1 cellular context compared by ENCODE assay signal in the genomic region with DNA sequence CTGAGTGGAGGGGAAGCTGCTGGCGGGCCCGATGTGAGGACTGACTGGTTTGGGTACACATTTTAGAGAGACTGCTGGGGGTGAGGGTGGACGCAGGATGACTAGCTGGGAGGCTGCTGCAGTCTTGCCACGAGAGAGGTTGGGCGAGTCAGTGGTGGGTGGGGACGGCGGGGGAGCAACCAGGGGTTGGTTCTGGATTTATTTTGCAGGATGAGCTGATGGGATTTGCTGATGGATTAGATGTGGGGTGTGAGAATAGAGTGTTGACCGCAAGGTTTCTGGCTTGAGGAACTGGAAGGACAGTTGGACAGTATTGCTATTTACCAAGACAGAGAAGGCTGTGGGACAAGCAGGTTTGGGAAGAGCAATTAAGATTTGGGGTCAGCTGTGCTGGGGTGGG.
TF ChIP-seq lines count a peak whose summit lies in the region.

No MANE protein-coding gene starts in this region.

TF ChIP-seq in HCT116, 20 proteins besides CTCF, POLR2A, EP300 and RAD21 (continued from another document):
- TF ChIP-seq, protein P1, sequence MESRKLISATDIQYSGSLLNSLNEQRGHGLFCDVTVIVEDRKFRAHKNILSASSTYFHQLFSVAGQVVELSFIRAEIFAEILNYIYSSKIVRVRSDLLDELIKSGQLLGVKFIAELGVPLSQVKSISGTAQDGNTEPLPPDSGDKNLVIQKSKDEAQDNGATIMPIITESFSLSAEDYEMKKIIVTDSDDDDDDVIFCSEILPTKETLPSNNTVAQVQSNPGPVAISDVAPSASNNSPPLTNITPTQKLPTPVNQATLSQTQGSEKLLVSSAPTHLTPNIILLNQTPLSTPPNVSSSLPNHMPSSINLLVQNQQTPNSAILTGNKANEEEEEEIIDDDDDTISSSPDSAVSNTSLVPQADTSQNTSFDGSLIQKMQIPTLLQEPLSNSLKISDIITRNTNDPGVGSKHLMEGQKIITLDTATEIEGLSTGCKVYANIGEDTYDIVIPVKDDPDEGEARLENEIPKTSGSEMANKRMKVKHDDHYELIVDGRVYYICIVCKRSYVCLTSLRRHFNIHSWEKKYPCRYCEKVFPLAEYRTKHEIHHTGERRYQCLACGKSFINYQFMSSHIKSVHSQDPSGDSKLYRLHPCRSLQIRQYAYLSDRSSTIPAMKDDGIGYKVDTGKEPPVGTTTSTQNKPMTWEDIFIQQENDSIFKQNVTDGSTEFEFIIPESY (IDR thresholded peaks at IDR 0.05; ENCODE audit: extremely low read depth, insufficient replicate concordance, low read length): no peak
